Comparison of ENCODE assay signal across 20 cellular contexts in the genomic region with DNA sequence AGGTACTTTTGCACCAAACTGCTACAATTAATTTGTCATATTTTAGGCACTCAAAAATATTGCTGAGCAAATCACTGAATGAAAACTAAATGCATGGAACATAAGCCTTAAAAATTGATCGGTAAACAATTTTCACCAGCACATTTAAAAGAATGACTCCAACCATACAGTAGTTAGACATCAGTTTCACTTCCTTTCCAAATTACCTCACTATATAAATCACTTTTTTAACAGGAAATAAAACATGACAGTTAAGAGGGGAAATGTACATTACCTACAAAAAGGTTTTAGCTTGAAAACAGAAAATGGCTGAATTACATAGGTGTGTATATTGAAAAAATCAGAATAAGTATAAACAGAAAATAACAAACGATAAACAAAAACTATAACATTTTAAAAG.
DNase-seq lines count a peak whose midpoint lies in the region; ATAC-seq and TF ChIP-seq lines count a peak whose summit lies in the region.
"Had no signal": no experiment of that assay in that cellular context is flagged by ENCODE, and none has a peak within 500 bp of the region (broad histone marks: within the 10 kb centered on the region; RNA-seq: fewer than 3 reads in every experiment).

No MANE protein-coding gene starts in this region.

- H3K27me3 ChIP-seq in spleen (replicated peaks in 1 of 7) = no peaks in the 10 kb centered on the region
- H3K27me3 ChIP-seq: thyroid gland had no signal

- peak overlapping the region in 6 of 8 donors; percentile 23 to 56 (median 50) for H3K27ac ChIP-seq in spleen
- H3K27ac ChIP-seq: SK-N-MC, thyroid gland had no signal

- 52 to 63% (median 57%) methylated on average over 2 of the region's 2 CpGs for WGBS in spleen, 5 donors

- DNase-seq in SKM-1 treated with dmso at 0.1 percent for 144 hours (lab: John Stamatoyannopoulos, UW; ENCODE audit: unreplicated experiment) = peak; percentile 34
- DNase-seq in SKM-1 (lab: John Stamatoyannopoulos, UW; ENCODE audit: unreplicated experiment) = no peak
- peak; percentile 55 to 99 for DNase-seq in NOMO-1 (lab: John Stamatoyannopoulos, UW; ENCODE audit: unreplicated experiment in 2 of 2)
- no peak for DNase-seq in spleen
- no peak for DNase-seq in NCI-H2029 (lab: John Stamatoyannopoulos, UW)
- no peak for DNase-seq in nucleus accumbens (lab: John Stamatoyannopoulos, UW)
- DNase-seq: 8988T; activated CD4-positive, alpha-beta T cell treated with anti-CD3 and anti-CD28 coated beads, Interleukin-2, amount 50 U/mL, for 4 hours; caudate nucleus; effector memory CD8-positive, alpha-beta T cell; hippocampal formation; mucosa of descending colon; NCI-H1436 treated with DMSO at 0.1 percent for 48 hours; NCI-H446 treated with DMSO at 0.1 percent for 48 hours; stimulated activated CD4-positive, alpha-beta T cell treated with anti-CD3 and anti-CD28 coated beads, Interleukin-4, amount 100 ng/mL, for 4 hours; thyroid gland had no signal

- no peak for TF ChIP-seq CTCF in spleen (IDR thresholded peaks at IDR 0.05 in 8 of 11, conservative IDR thresholded peaks at IDR 0.05 in 3 of 11)

- H3K36me3 ChIP-seq in spleen = no peaks in the 10 kb centered on the region
- H3K36me3 ChIP-seq: thyroid gland had no signal

- intact Hi-C loops in spleen (cut with DNase I; ENCODE audit: low total_unique reads) = no loop called here

- H3K9me3 ChIP-seq in spleen = no peaks in the 10 kb centered on the region
- H3K9me3 ChIP-seq: mucosa of descending colon, thyroid gland had no signal

- ATAC-seq in HG03060 (IDR thresholded peaks at IDR 0.05; ENCODE audit: low read depth, unreplicated experiment) = peak; percentile 63
- ATAC-seq in GM19455 (IDR thresholded peaks at IDR 0.05; ENCODE audit: unreplicated experiment) = no peak
- ATAC-seq: effector memory CD8-positive, alpha-beta T cell; K562; mucosa of descending colon had no signal

- no peak for TF ChIP-seq POLR2A in spleen (IDR thresholded peaks at IDR 0.05)

- H3K4me3 ChIP-seq in spleen = no peak overlapping the region
- H3K4me3 ChIP-seq: K562, mucosa of descending colon, SK-N-MC, thyroid gland had no signal

- peaks cover 0 to 18% (median 8%) of the 10 kb centered on the region in 6 donors for H3K4me1 ChIP-seq in spleen
- H3K4me1 ChIP-seq: thyroid gland had no signal

Comparison
In these comparisons a context has a peak if more than half of its experiments do, and no peak if none do; other contexts are left out.
1. DNase-seq: peak in SKM-1 treated with dmso at 0.1 percent for 144 hours (single experiment) and NOMO-1 (2 of 2); none in SKM-1 (single experiment), spleen (single experiment), NCI-H2029 (single experiment) and nucleus accumbens (0 of 56).